ENCODE assay signal across 7 cellular contexts in the genomic region with DNA sequence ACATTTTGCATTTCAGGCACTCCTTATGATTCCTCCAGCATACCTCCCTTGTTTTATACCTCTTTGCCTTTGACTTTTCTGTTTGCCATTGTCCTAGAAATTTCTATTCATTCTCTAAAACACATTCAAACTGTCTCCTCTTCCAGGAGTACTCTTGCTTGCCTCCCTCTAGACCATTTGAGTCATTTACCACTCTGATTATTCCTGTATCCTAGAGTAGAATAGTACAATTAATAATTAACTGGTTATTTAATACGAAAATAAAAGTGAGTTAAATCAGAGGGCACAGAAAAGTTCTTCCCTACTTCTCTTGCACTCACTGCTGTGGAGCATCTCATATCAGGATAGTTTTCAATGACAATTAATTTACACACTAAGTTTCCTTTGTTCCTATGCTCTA.
"Had no signal": no experiment of that assay in that cellular context is flagged by ENCODE, and none has a peak within 500 bp of the region (broad histone marks: within the 10 kb centered on the region; RNA-seq: fewer than 3 reads in every experiment).

No MANE protein-coding gene starts in this region.

- H2AFZ ChIP-seq: GM23248 had no signal

- H3K27ac ChIP-seq: GM23248, HL-60 had no signal

- H3K4me3 Mint-ChIP-seq: HFFc6 had no signal

- H3K4me3 ChIP-seq: GM23248, HAP-1, K562 had no signal

- ATAC-seq: HCT116, K562 had no signal

- H3K9me3 ChIP-seq: HAP-1 had no signal

- H3K36me3 ChIP-seq: HAP-1 had no signal

- H3K4me1 ChIP-seq: HAP-1 had no signal

- H3K9ac ChIP-seq: GM23248 had no signal

- H3K27ac Mint-ChIP-seq: HFFc6 had no signal

- DNase-seq: GM23248, HFFc6, IMR-90 had no signal
